Comparison of ENCODE assay signal across 8 cellular contexts in genomic region chr17:39547713-39548478, GRCh38. TPM values are rescaled to one million over a fixed set of nuclear protein-coding genes. Genes with fewer than 3 reads are reported as not detected.
DNase-seq lines count a peak whose midpoint lies in the region; ATAC-seq lines count a peak whose summit lies in the region.

No MANE protein-coding gene starts in this region.

- H3K56ac ChIP-seq in mesendoderm (ENCODE audit: low read length), result no peak overlapping the region

- H3K9ac ChIP-seq in mesendoderm (ENCODE audit: low read length), result no peak overlapping the region

- H4K8ac ChIP-seq in mesendoderm (ENCODE audit: low read depth, low read length), result no peak overlapping the region

- ATAC-seq in HG02642 (IDR thresholded peaks at IDR 0.05; ENCODE audit: poor library complexity, unreplicated experiment), result no peak

- H3K36me3 Mint-ChIP-seq in activated CD4-positive, alpha-beta memory T cell treated with anti-CD3 and anti-CD28 coated beads for 36 hours, result peaks cover 23% of the 10 kb centered on the region

- H3K4me1 ChIP-seq in mesendoderm (ENCODE audit: control insufficient read depth, low read depth, low read length), result no peaks in the 10 kb centered on the region

- WGBS in mesendoderm (ENCODE audit: extremely low coverage, insufficient coverage, low lambda C conversion rate), result no CpG with 5 or more reads among the region's 5 CpGs

- no peak overlapping the region for H3K18ac ChIP-seq in mesendoderm (ENCODE audit: low read length)

- no peaks in the 10 kb centered on the region for H3K9me3 Mint-ChIP-seq in activated CD4-positive, alpha-beta memory T cell treated with anti-CD3 and anti-CD28 coated beads for 36 hours

- no peak overlapping the region for H2BK120ac ChIP-seq in mesendoderm (ENCODE audit: low read depth, low read length)

- no peaks in the 10 kb centered on the region for H3K27me3 Mint-ChIP-seq in activated CD4-positive, alpha-beta memory T cell treated with anti-CD3 and anti-CD28 coated beads for 36 hours

- no peak overlapping the region for H3K23ac ChIP-seq in mesendoderm (ENCODE audit: low read length)

- H3K79me1 ChIP-seq in mesendoderm (ENCODE audit: low read length), result no peaks in the 10 kb centered on the region

- POLR2A ChIA-PET in activated CD4-positive, alpha-beta memory T cell treated with anti-CD3 and anti-CD28 coated beads for 36 hours (lab: Charles Lee), result no interaction called here

- H3K4me1 Mint-ChIP-seq in activated CD4-positive, alpha-beta memory T cell treated with anti-CD3 and anti-CD28 coated beads for 36 hours (ENCODE audit: low read depth), result no peaks in the 10 kb centered on the region

- H3K4ac ChIP-seq in mesendoderm (ENCODE audit: low read depth, low read length), result no peak overlapping the region

- H3K36me3 ChIP-seq in mesendoderm (ENCODE audit: control insufficient read depth, insufficient read depth, low read length), result no peaks in the 10 kb centered on the region

- no peak overlapping the region for H3K27ac Mint-ChIP-seq in activated CD4-positive, alpha-beta memory T cell treated with anti-CD3 and anti-CD28 coated beads for 36 hours

- CTCF ChIA-PET in activated CD4-positive, alpha-beta memory T cell treated with anti-CD3 and anti-CD28 coated beads for 36 hours (lab: Charles Lee), result interaction anchor here (0.5 to 5.1 kb wide), 36 partner anchors 9 to 528 kb away, joined by 3 to 97 read pairs (median 4); partner anchors contain the start of gene MIEN1

- DNase-seq in NCI-H526 (lab: John Stamatoyannopoulos, UW) (peak; percentile 18 to 60), NCI-H526 treated with DMSO at 0.1 percent for 48 hours (lab: John Stamatoyannopoulos, UW) (no peak), NCI-H2196 treated with DMSO at 0.1 percent for 48 hours (lab: John Stamatoyannopoulos, UW; ENCODE audit: unreplicated experiment) (peak; percentile 17), ecto neural progenitor cell (ENCODE audit: low spot score) (peak; percentile 86), mesendoderm (peak; percentile 76)
- DNase-seq in activated CD4-positive, alpha-beta memory T cell treated with anti-CD3 and anti-CD28 coated beads for 36 hours, result peak; percentile 83
- peak; percentile 56 to 75 for DNase-seq in stimulated activated CD8-positive, alpha-beta memory T cell treated with anti-CD3 and anti-CD28 coated beads, Interleukin-2, amount 100 ng/mL, for 48 hours (ENCODE audit: low read depth in 2 of 2)

- H2BK15ac ChIP-seq in mesendoderm (replicated peaks; ENCODE audit: low read depth), result no peak overlapping the region

- H2AK5ac ChIP-seq in mesendoderm (ENCODE audit: low read length), result no peak overlapping the region

- no peak overlapping the region for H2BK5ac ChIP-seq in mesendoderm (ENCODE audit: low read length)

- no peak overlapping the region for H4K5ac ChIP-seq in mesendoderm (ENCODE audit: low read length)

- intact Hi-C loops in activated CD4-positive, alpha-beta memory T cell treated with anti-CD3 and anti-CD28 coated beads for 36 hours (cut with micrococcal nuclease), result loop anchor here (1.0 to 2.0 kb wide), 3 partner anchors 21 to 423 kb away; no protein-coding TSS in a partner anchor

- no peaks in the 10 kb centered on the region for H3K27me3 ChIP-seq in mesendoderm (ENCODE audit: insufficient read depth, low read length, poor library complexity)

- no peak overlapping the region for H3K4me2 ChIP-seq in mesendoderm (ENCODE audit: low read length)

- no peak overlapping the region for H3K4me3 Mint-ChIP-seq in activated CD4-positive, alpha-beta memory T cell treated with anti-CD3 and anti-CD28 coated beads for 36 hours

- no peak overlapping the region for H3K4me3 ChIP-seq in mesendoderm (ENCODE audit: low read length)

- no peak overlapping the region for H3K27ac ChIP-seq in mesendoderm (ENCODE audit: low read depth, low read length)

- no peaks in the 10 kb centered on the region for H3K79me2 ChIP-seq in mesendoderm (ENCODE audit: control insufficient read depth, insufficient read depth, low read length)

RNA-seq across cellular contexts. Expression of gene NEUROD2, which starts 59.8 kb away (rescaled TPM):
- not detected for total RNA-seq in activated CD4-positive, alpha-beta memory T cell treated with anti-CD3 and anti-CD28 coated beads for 36 hours
- polyA plus RNA-seq in mesendoderm (2013, experiment 1 of 2), result 0.01 TPM
- 0.01 TPM for polyA plus RNA-seq in mesendoderm (2013, experiment 2 of 2)
